Comparison of ENCODE assay signal across 1 cellular context in the genomic region with DNA sequence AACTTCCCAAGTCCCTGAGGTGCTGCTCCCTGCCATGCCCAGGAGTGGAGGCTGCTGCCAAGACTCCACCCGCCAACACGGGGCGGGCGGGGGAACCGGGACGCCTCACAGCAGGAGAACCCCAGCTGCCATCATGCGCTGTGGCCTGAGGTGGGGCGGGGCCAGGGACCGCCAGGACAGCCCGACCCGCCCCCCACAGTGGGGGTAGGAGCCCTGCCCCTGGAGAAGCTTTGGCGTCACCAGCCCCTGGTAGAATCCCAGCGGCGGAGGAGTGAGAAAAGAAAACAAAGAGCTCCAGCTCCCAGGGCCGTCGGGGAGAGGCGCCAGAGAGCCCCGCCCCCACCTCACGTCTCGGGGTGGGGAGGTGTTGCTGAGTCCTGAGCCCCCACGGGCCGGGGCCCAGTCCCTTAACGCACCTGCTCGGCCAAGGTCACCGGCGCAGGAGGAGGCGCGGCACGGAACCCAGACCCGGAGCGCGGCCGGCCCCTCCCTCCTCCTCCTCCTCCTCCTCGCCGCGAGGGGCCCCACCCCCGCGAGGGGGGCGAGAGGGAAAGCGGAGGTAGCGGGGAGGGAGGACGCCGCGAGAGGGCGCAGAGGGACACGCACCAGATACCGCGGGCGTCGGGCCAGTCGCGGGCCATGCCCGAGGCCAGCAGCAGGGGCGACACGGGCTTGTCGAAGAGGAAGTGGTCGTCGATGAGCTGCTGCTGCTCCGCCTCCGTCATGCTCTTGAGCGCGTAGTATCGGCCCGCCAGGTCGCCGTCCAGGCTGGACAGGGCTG.
A peak's percentile ranks its signal among the peaks of the same experiment; 100 is the strongest.
TF ChIP-seq lines count a peak whose summit lies in the region.

No MANE protein-coding gene starts in this region.

TF ChIP-seq in A549, 52 proteins besides CTCF, POLR2A, EP300 and RAD21 (continued from another document):
- TF ChIP-seq, protein P1, sequence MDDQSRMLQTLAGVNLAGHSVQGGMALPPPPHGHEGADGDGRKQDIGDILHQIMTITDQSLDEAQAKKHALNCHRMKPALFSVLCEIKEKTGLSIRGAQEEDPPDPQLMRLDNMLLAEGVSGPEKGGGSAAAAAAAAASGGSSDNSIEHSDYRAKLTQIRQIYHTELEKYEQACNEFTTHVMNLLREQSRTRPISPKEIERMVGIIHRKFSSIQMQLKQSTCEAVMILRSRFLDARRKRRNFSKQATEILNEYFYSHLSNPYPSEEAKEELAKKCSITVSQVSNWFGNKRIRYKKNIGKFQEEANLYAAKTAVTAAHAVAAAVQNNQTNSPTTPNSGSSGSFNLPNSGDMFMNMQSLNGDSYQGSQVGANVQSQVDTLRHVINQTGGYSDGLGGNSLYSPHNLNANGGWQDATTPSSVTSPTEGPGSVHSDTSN (IDR thresholded peaks at IDR 0.05), result no peak
- TF ChIP-seq KDM1A (IDR thresholded peaks at IDR 0.05; ENCODE audit: low read depth), result no peak
- TF ChIP-seq E2F6 (IDR thresholded peaks at IDR 0.05; ENCODE audit: borderline replicate concordance, low read depth), result peak; percentile 77
- TF ChIP-seq PHF8 (IDR thresholded peaks at IDR 0.05; ENCODE audit: borderline replicate concordance, low read depth), result no peak
- no peak for TF ChIP-seq CHD4 (IDR thresholded peaks at IDR 0.05; ENCODE audit: borderline replicate concordance)
